In genomic region chr11:131687291-131688055, GRCh38 we compare ENCODE assay signal across 1 cellular context.
TF ChIP-seq lines count a peak whose summit lies in the region.

No MANE protein-coding gene starts in this region.

TF ChIP-seq in WTC11, 78 proteins besides CTCF, POLR2A, EP300 and RAD21 (continued from another document):
- no peak for TF ChIP-seq ATF3 (CRISPR knock-in tag; conservative IDR thresholded peaks at IDR 0.05)
- TF ChIP-seq ETV6 (CRISPR knock-in tag; IDR thresholded peaks at IDR 0.05), result no peak
- TF ChIP-seq ZNF512 (CRISPR knock-in tag; IDR thresholded peaks at IDR 0.05; ENCODE audit: borderline replicate concordance), result no peak
- no peak for TF ChIP-seq SP1 (CRISPR knock-in tag; conservative IDR thresholded peaks at IDR 0.05)
- TF ChIP-seq ZNF671 (CRISPR knock-in tag; IDR thresholded peaks at IDR 0.05), result no peak
- no peak for TF ChIP-seq ZBTB43 (CRISPR knock-in tag; IDR thresholded peaks at IDR 0.05)
- TF ChIP-seq ZNF317 (CRISPR knock-in tag; IDR thresholded peaks at IDR 0.05; ENCODE audit: borderline replicate concordance, low read depth), result no peak
- TF ChIP-seq IRF1 (CRISPR knock-in tag; IDR thresholded peaks at IDR 0.05), result no peak
- TF ChIP-seq ZNF219 (CRISPR knock-in tag; IDR thresholded peaks at IDR 0.05; ENCODE audit: borderline replicate concordance), result no peak
- TF ChIP-seq ZNF232 (CRISPR knock-in tag; IDR thresholded peaks at IDR 0.05), result no peak
- TF ChIP-seq ZSCAN18 (CRISPR knock-in tag; IDR thresholded peaks at IDR 0.05), result no peak
- no peak for TF ChIP-seq PREB (CRISPR knock-in tag; IDR thresholded peaks at IDR 0.05; ENCODE audit: borderline replicate concordance)
- no peak for TF ChIP-seq ERG (CRISPR knock-in tag; IDR thresholded peaks at IDR 0.05)
